ENCODE assay signal across 30 cellular contexts in genomic region chr19:5896365-5897076, GRCh38. TPM values are rescaled to one million over a fixed set of nuclear protein-coding genes. Genes with fewer than 3 reads are reported as not detected.
"Had no signal": no experiment of that assay in that cellular context is flagged by ENCODE, and none has a peak within 500 bp of the region (broad histone marks: within the 10 kb centered on the region; RNA-seq: fewer than 3 reads in every experiment).

No MANE protein-coding gene starts in this region.

- H3K36me3 ChIP-seq: uterus had no signal

- H3K9me3 ChIP-seq: lower lobe of right lung, psoas muscle, right lobe of liver, tibial nerve, uterus had no signal

- ATAC-seq: lower lobe of right lung; naive thymus-derived CD8-positive, alpha-beta T cell; psoas muscle; right lobe of liver; stimulated activated memory B cell treated with anti-CD40 and anti-IgM and Interleukin-4, amounts not matched to agents 10 μg/mL and 1 μg/mL and 100 μg/mL, for 72 hours; stimulated activated naive CD8-positive, alpha-beta T cell treated with anti-CD3 and anti-CD28 coated beads, Interleukin-15, amount 100 ng/mL, for 72 hours had no signal

- H3K27me3 Mint-ChIP-seq: naive thymus-derived CD8-positive, alpha-beta T cell; type B pancreatic cell had no signal

- H3K27me3 ChIP-seq: right lobe of liver, uterus had no signal

- H3K4me3 ChIP-seq: lower lobe of right lung, psoas muscle, right lobe of liver, smooth muscle cell, tibial nerve, uterus had no signal

- DNase-seq: islet precursor cell; lower lobe of right lung; mammary epithelial cell; mesenchymal stem cell; naive thymus-derived CD8-positive, alpha-beta T cell; nucleus accumbens; psoas muscle; right lobe of liver; stimulated activated CD4-positive, alpha-beta T cell treated with anti-CD3 and anti-CD28 coated beads, Interleukin-1b, Interleukin-23, amount 100 ng/mL, for 48 hours; stimulated activated CD4-positive, alpha-beta T cell treated with anti-CD3 and anti-CD28 coated beads, Interleukin-2, amount 100 ng/mL, for 48 hours; stimulated activated CD4-positive, alpha-beta T cell treated with anti-CD3 and anti-CD28 coated beads, Interleukin-4, amount 100 ng/mL, for 4 hours; stimulated activated CD8-positive, alpha-beta memory T cell treated with anti-CD3 and anti-CD28 coated beads, Interleukin-4, amount 100 ng/mL, for 48 hours; stimulated activated naive CD4-positive, alpha-beta T cell treated with Interleukin-2 at 50 U/mL for 16 hours; stimulated activated naive CD8-positive, alpha-beta T cell treated with anti-CD3 and anti-CD28 coated beads, Interleukin-15, amount 100 ng/mL, for 72 hours; uterus had no signal

- H3K4me3 Mint-ChIP-seq: nephron; stimulated activated memory B cell treated with anti-CD40 and anti-IgM and Interleukin-4, amounts not matched to agents 10 μg/mL and 1 μg/mL and 100 μg/mL, for 72 hours; stimulated activated naive CD8-positive, alpha-beta T cell treated with anti-CD3 and anti-CD28 coated beads, Interleukin-15, amount 100 ng/mL, for 72 hours; type B pancreatic cell had no signal

- H3K27ac ChIP-seq: lower lobe of right lung, parathyroid adenoma, psoas muscle, right lobe of liver, tibial nerve, uterus had no signal

- H3K9me3 Mint-ChIP-seq: naive thymus-derived CD8-positive, alpha-beta T cell; nephron; neural crest cell; stimulated activated memory B cell treated with anti-CD40 and anti-IgM and Interleukin-4, amounts not matched to agents 10 μg/mL and 1 μg/mL and 100 μg/mL, for 72 hours; stimulated activated naive CD8-positive, alpha-beta T cell treated with anti-CD3 and anti-CD28 coated beads, Interleukin-15, amount 100 ng/mL, for 72 hours; type B pancreatic cell had no signal

- H3K27ac Mint-ChIP-seq: nephron; stimulated activated memory B cell treated with anti-CD40 and anti-IgM and Interleukin-4, amounts not matched to agents 10 μg/mL and 1 μg/mL and 100 μg/mL, for 72 hours; type B pancreatic cell had no signal

- H3K4me1 ChIP-seq: lower lobe of right lung, parathyroid adenoma had no signal

RNA-seq across cellular contexts. Expression of gene FUT5, which starts 26.2 kb away (rescaled TPM):
- total RNA-seq: kidney epithelial cell, lower lobe of right lung, mammary epithelial cell, mucosa of gallbladder, neural crest cell, osteocyte, posterior vena cava, psoas muscle, skeletal muscle tissue, smooth muscle cell, temporal lobe, tibial nerve, ureter, uterus had no signal
- polyA plus RNA-seq: mammary epithelial cell, psoas muscle, smooth muscle cell, thymus had no signal

RNA-seq across cellular contexts. Expression of gene FUT3, which starts 45.3 kb away (rescaled TPM):
- total RNA-seq: neural crest cell, osteocyte, posterior vena cava, skeletal muscle tissue had no signal
- polyA plus RNA-seq: naive thymus-derived CD8-positive, alpha-beta T cell had no signal
